ENCODE assay signal across 38 cellular contexts in the genomic region with DNA sequence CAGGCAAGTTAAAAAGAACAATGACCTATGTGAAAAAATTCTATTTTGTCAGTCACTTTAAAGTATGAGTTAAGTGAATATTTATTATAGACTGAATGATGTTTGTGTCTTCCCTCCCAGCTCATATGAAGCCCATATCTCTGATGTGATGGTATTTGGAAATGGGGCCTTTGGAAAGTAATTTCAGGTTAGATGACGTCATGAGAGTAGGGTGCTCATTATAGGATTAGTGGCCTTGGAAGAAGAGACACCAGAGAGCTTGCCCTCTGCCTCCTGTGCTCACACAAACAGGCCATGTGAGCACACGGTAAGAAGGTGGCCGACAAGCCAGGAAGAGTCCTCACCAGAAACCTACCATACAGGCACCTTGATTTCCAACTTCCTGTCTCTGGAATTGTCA.
"Had no signal": no experiment of that assay in that cellular context is flagged by ENCODE, and none has a peak within 500 bp of the region (broad histone marks: within the 10 kb centered on the region; RNA-seq: fewer than 3 reads in every experiment).

No MANE protein-coding gene starts in this region.

- ATAC-seq: activated CD4-positive, alpha-beta T cell treated with anti-CD3 and anti-CD28 coated beads for 36 hours; activated CD4-positive, CD25-positive, alpha-beta regulatory T cell treated with anti-CD3 and anti-CD28 coated beads, Interleukin-2, amount 50 U/mL, for 24 hours; activated CD8-positive, alpha-beta T cell treated with anti-CD3 and anti-CD28 coated beads for 36 hours; activated naive CD4-positive, alpha-beta T cell treated with anti-CD3 and anti-CD28 coated beads, Interleukin-2, amount 50 U/mL, for 72 hours; activated T-cell treated with anti-CD3 and anti-CD28 coated beads, Interleukin-2, amount 50 U/mL, for 4 hours; activated T-cell treated with anti-CD3 and anti-CD28 coated beads, Interleukin-2, amount 50 U/mL, for 72 hours; activated T-helper 17 cell treated with anti-CD3 and anti-CD28 coated beads, Interleukin-2, amount 50 U/mL, for 72 hours; WTC11 had no signal

- H3K36me3 Mint-ChIP-seq: activated naive CD4-positive, alpha-beta T cell treated with anti-CD3 and anti-CD28 coated beads, Interleukin-2, amount 50 U/mL, for 72 hours; activated naive CD8-positive, alpha-beta T cell treated with anti-CD3 and anti-CD28 coated beads for 36 hours; brain; WTC11 had no signal

- DNase-seq: activated CD4-positive, alpha-beta T cell treated with anti-CD3 and anti-CD28 coated beads for 1 hour; activated CD4-positive, alpha-beta T cell treated with anti-CD3 and anti-CD28 coated beads for 36 hours; activated CD4-positive, alpha-beta T cell treated with anti-CD3 and anti-CD28 coated beads for 48 hours; activated CD4-positive, alpha-beta T cell treated with anti-CD3 and anti-CD28 coated beads, Interleukin-2, amount 10 ng/mL, durations not matched to agents 7 days and 5 days; activated CD4-positive, alpha-beta T cell treated with anti-CD3 and anti-CD28 coated beads, Interleukin-2, amount 50 U/mL, for 48 hours; activated CD4-positive, CD25-positive, alpha-beta regulatory T cell; activated CD8-positive, alpha-beta memory T cell treated with anti-CD3 and anti-CD28 coated beads, Interleukin-2, amount 50 U/mL, for 4 hours; activated CD8-positive, alpha-beta T cell treated with anti-CD3 and anti-CD28 coated beads for 36 hours; activated effector memory CD4-positive, alpha-beta T cell treated with anti-CD3 and anti-CD28 coated beads, Interleukin-2, amount 50 U/mL, for 16 hours; activated gamma-delta T cell treated with Interleukin-2 at 50 U/mL for 16 hours; activated naive CD4-positive, alpha-beta T cell; activated naive CD4-positive, alpha-beta T cell treated with anti-CD3 and anti-CD28 coated beads for 36 hours; activated naive CD4-positive, alpha-beta T cell treated with anti-CD3 and anti-CD28 coated beads, Interleukin-2, amount 50 U/mL, for 16 hours; activated naive CD8-positive, alpha-beta T cell treated with anti-CD3 and anti-CD28 coated beads for 36 hours; activated T-cell treated with anti-CD3 and anti-CD28 coated beads for 4 hours; activated T-cell treated with anti-CD3 and anti-CD28 coated beads, Interleukin-2, amount 50 U/mL, for 1 hour; activated T-cell treated with anti-CD3 and anti-CD28 coated beads, Interleukin-2, amount 50 U/mL, for 4 hours; activated T-cell treated with anti-CD3 and anti-CD28 coated beads, Interleukin-2, amount 50 U/mL, for 72 hours; adrenal gland; amniotic stem cell; aorta; caudate nucleus; cerebellar nuclear complex; T-helper 1 cell; T-helper 2 cell; T-helper 9 cell; WERI-Rb-1 had no signal

- H3K36me3 ChIP-seq: WERI-Rb-1 had no signal

- H3K4me1 Mint-ChIP-seq: activated CD4-positive, alpha-beta T cell treated with anti-CD3 and anti-CD28 coated beads for 36 hours; activated CD4-positive, alpha-beta T cell treated with anti-CD3 and anti-CD28 coated beads, Interleukin-2, amount 10 ng/mL, durations not matched to agents 7 days and 5 days; activated naive CD8-positive, alpha-beta T cell treated with anti-CD3 and anti-CD28 coated beads for 36 hours; activated T-helper 17 cell treated with anti-CD3 and anti-CD28 coated beads, Interleukin-2, amount 50 U/mL, for 72 hours; brain; central memory CD8-positive, alpha-beta T cell; WTC11 had no signal

- H3K27ac Mint-ChIP-seq: activated CD4-positive, alpha-beta T cell treated with anti-CD3 and anti-CD28 coated beads for 36 hours; activated CD4-positive, alpha-beta T cell treated with anti-CD3 and anti-CD28 coated beads, Interleukin-2, amount 10 ng/mL, durations not matched to agents 7 days and 5 days; activated CD8-positive, alpha-beta T cell treated with anti-CD3 and anti-CD28 coated beads for 36 hours; activated naive CD4-positive, alpha-beta T cell treated with anti-CD3 and anti-CD28 coated beads for 36 hours; activated naive CD4-positive, alpha-beta T cell treated with anti-CD3 and anti-CD28 coated beads, Interleukin-2, amount 50 U/mL, for 72 hours; activated naive CD8-positive, alpha-beta T cell treated with anti-CD3 and anti-CD28 coated beads for 36 hours; activated T-cell treated with anti-CD3 and anti-CD28 coated beads, Interleukin-2, amount 50 U/mL, for 72 hours; activated T-helper 1 cell treated with anti-CD3 and anti-CD28 coated beads, Interleukin-12 subunit alpha, Interleukin-12 subunit beta, Interleukin-2, Interleukin-4 antibody, amounts not matched to agents 30 ng/mL and 10 ng/mL and 1 ng/mL, durations not matched to agents 14 hours and 24 hours and 36 hours; activated T-helper 17 cell treated with anti-CD3 and anti-CD28 coated beads, Interleukin-2, amount 50 U/mL, for 72 hours; brain; T-helper 1 cell treated with Interleukin-12 subunit alpha and Interleukin-12 subunit beta and Interleukin-4 antibody, amounts not matched to agents 30 μg/mL and 1 μg/mL, for 36 hours; T-helper 2 cell treated with Interferon-gamma antibody and Interleukin-4, amounts not matched to agents 5 μg/mL and 100 μg/mL, for 36 hours; WTC11 had no signal

- H3K9me3 ChIP-seq: adrenal gland had no signal

- H3K27me3 ChIP-seq: adrenal gland, cardiac muscle cell had no signal

- H3K4me3 ChIP-seq: adrenal gland, cardiac muscle cell had no signal

- FAIRE-seq: bronchial epithelial cell had no signal

- H3K27ac ChIP-seq: adrenal gland, cardiac muscle cell, WERI-Rb-1 had no signal

- H3K4me3 Mint-ChIP-seq: activated CD4-positive, alpha-beta T cell treated with anti-CD3 and anti-CD28 coated beads for 36 hours; activated CD4-positive, alpha-beta T cell treated with anti-CD3 and anti-CD28 coated beads, Interleukin-2, amount 10 ng/mL, durations not matched to agents 7 days and 5 days; activated CD8-positive, alpha-beta T cell treated with anti-CD3 and anti-CD28 coated beads for 36 hours; activated naive CD4-positive, alpha-beta T cell treated with anti-CD3 and anti-CD28 coated beads for 36 hours; activated naive CD8-positive, alpha-beta T cell treated with anti-CD3 and anti-CD28 coated beads for 36 hours; activated T-cell treated with anti-CD3 and anti-CD28 coated beads, Interleukin-2, amount 50 U/mL, for 4 hours; activated T-cell treated with anti-CD3 and anti-CD28 coated beads, Interleukin-2, amount 50 U/mL, for 72 hours; activated T-helper 1 cell treated with anti-CD3 and anti-CD28 coated beads, Interleukin-12 subunit alpha, Interleukin-12 subunit beta, Interleukin-2, Interleukin-4 antibody, amounts not matched to agents 30 ng/mL and 10 ng/mL and 1 ng/mL, durations not matched to agents 14 hours and 24 hours and 36 hours; activated T-helper 17 cell treated with anti-CD3 and anti-CD28 coated beads, Interleukin-2, amount 50 U/mL, for 72 hours; brain; central memory CD8-positive, alpha-beta T cell; T-helper 1 cell treated with Interleukin-12 subunit alpha and Interleukin-12 subunit beta and Interleukin-4 antibody, amounts not matched to agents 30 μg/mL and 1 μg/mL, for 36 hours; T-helper 2 cell treated with Interferon-gamma antibody and Interleukin-4, amounts not matched to agents 5 μg/mL and 100 μg/mL, for 36 hours; WTC11 had no signal

- H3K9me3 Mint-ChIP-seq: activated CD4-positive, alpha-beta T cell treated with anti-CD3 and anti-CD28 coated beads, Interleukin-2, amount 10 ng/mL, durations not matched to agents 7 days and 5 days; activated CD8-positive, alpha-beta T cell treated with anti-CD3 and anti-CD28 coated beads for 36 hours; activated naive CD4-positive, alpha-beta T cell treated with anti-CD3 and anti-CD28 coated beads for 36 hours; activated naive CD4-positive, alpha-beta T cell treated with anti-CD3 and anti-CD28 coated beads, Interleukin-2, amount 50 U/mL, for 72 hours; activated naive CD8-positive, alpha-beta T cell treated with anti-CD3 and anti-CD28 coated beads for 36 hours; activated T-cell treated with anti-CD3 and anti-CD28 coated beads, Interleukin-2, amount 50 U/mL, for 4 hours; activated T-cell treated with anti-CD3 and anti-CD28 coated beads, Interleukin-2, amount 50 U/mL, for 72 hours; activated T-helper 1 cell treated with anti-CD3 and anti-CD28 coated beads, Interleukin-12 subunit alpha, Interleukin-12 subunit beta, Interleukin-2, Interleukin-4 antibody, amounts not matched to agents 30 ng/mL and 10 ng/mL and 1 ng/mL, durations not matched to agents 14 hours and 24 hours and 36 hours; activated T-helper 17 cell treated with anti-CD3 and anti-CD28 coated beads, Interleukin-2, amount 50 U/mL, for 72 hours; brain; central memory CD8-positive, alpha-beta T cell; T-helper 1 cell treated with Interleukin-12 subunit alpha and Interleukin-12 subunit beta and Interleukin-4 antibody, amounts not matched to agents 30 μg/mL and 1 μg/mL, for 36 hours; T-helper 2 cell treated with Interferon-gamma antibody and Interleukin-4, amounts not matched to agents 5 μg/mL and 100 μg/mL, for 36 hours; WTC11 had no signal

- H3K27me3 Mint-ChIP-seq: activated naive CD8-positive, alpha-beta T cell treated with anti-CD3 and anti-CD28 coated beads for 36 hours; brain had no signal

- H3K4me1 ChIP-seq: adrenal gland had no signal
